ENCODE assay signal across 8 cellular contexts in the genomic region with DNA sequence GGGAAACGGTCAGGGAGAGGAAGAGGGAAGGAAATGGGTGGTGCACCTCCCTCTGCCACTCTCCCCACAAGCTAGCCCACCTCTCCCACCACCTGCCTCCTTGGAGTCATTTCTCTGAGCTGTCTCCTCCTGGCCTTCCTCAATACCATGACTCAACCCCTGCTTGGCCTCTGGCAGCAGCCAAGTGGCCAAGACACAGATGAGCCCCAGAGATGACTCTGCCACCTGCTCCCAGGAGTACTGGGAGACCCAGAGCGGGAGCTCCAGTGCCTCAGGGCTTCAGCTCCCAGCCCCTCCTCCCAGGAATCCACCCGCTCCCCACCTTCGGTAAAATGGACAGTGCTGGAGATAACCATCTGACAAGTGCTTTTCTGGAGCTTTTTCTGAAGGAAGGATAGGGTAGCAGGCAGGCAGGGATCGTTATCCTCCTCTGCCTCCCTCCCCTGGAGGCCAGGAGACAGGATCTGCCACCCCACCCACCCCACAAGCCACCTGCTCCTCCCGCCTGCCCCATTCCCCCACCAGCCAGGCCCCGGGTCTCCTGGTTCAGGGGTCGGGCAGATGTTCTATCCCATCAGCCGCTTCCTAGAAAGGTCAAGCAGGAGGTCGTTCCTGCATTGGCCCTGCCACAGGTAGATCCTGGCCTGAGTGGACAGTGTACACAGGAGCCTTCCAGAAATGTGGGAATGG. TPM values are rescaled to one million over a fixed set of nuclear protein-coding genes. Genes with fewer than 3 reads are reported as not detected.
DNase-seq lines count a peak whose midpoint lies in the region; ATAC-seq and TF ChIP-seq lines count a peak whose summit lies in the region.
"Had no signal": no experiment of that assay in that cellular context is flagged by ENCODE, and none has a peak within 500 bp of the region (broad histone marks: within the 10 kb centered on the region; RNA-seq: fewer than 3 reads in every experiment).

No MANE protein-coding gene starts in this region.

- H3K27ac ChIP-seq in thoracic aorta, result peak overlapping the region in 1 of 2 donors; percentile 91
- H3K27ac ChIP-seq: neutrophil had no signal

- DNase-seq in RPMI7951 (ENCODE audit: low read depth), result peak; percentile 81
- no peak for DNase-seq in fibroblast of the aortic adventitia (ENCODE audit: low read depth)
- DNase-seq in thoracic aorta (ENCODE audit: low spot score), result no peak
- no peak for DNase-seq in activated CD8-positive, alpha-beta memory T cell treated with anti-CD3 and anti-CD28 coated beads for 24 hours
- no peak for DNase-seq in stimulated activated CD4-positive, alpha-beta T cell treated with anti-CD3 and anti-CD28 coated beads, Interleukin-15, amount 100 ng/mL, for 24 hours
- DNase-seq: activated naive CD8-positive, alpha-beta T cell treated with anti-CD3 and anti-CD28 coated beads, Interleukin-2, amount 10 ng/mL, durations not matched to agents 7 days and 5 days had no signal

- ATAC-seq in thoracic aorta (ENCODE audit: insufficient number of reproducible peaks, low FRiP score, low read depth) (no peak), GM21717 (IDR thresholded peaks at IDR 0.05; ENCODE audit: unreplicated experiment) (no peak)

- TF ChIP-seq CTCF in fibroblast of the aortic adventitia (IDR thresholded peaks at IDR 0.05; ENCODE audit: insufficient read depth, low read length) (no peak), thoracic aorta (IDR thresholded peaks at IDR 0.05) (no peak)

- no peaks in the 10 kb centered on the region for H3K9me3 ChIP-seq in thoracic aorta
- H3K9me3 ChIP-seq: neutrophil had no signal

- H3K4me3 ChIP-seq in fibroblast of the aortic adventitia (ENCODE audit: low read depth, low read length) (peak overlapping the region; percentile 85), thoracic aorta (peak overlapping the region; percentile 23)

- H3K36me3 ChIP-seq in thoracic aorta, result peaks cover 18% of the 10 kb centered on the region
- H3K36me3 ChIP-seq: neutrophil had no signal

- H3K4me1 ChIP-seq in thoracic aorta (ENCODE audit: control insufficient read depth in 1 of 2, low read depth in 2 of 2), result peaks cover 20 to 51% of the 10 kb centered on the region in 2 donors

- H3K27me3 ChIP-seq in thoracic aorta (replicated peaks; ENCODE audit: insufficient read depth), result no peaks in the 10 kb centered on the region

RNA-seq across cellular contexts. Expression of a gene that starts 2.5 kb away (rescaled TPM):
- 328 and 342 TPM in 2 replicates for total RNA-seq in RPMI7951 (2014; rRNA removed; shearing (Covaris generic))
- total RNA-seq in fibroblast of the aortic adventitia (ENCODE audit: low replicate concordance) (159 and 406 TPM in 2 replicates), thoracic aorta (10 to 100 TPM; 81.1 to 82.3 TPM)
- total RNA-seq: activated naive CD8-positive, alpha-beta T cell treated with anti-CD3 and anti-CD28 coated beads, Interleukin-2, amount 10 ng/mL, durations not matched to agents 7 days and 5 days had no signal

RNA-seq across cellular contexts. Expression of a gene that starts 5.6 kb away (rescaled TPM):
- total RNA-seq in RPMI7951 (2014; rRNA removed; shearing (Covaris generic)), result 0.39 TPM in 1 of 2 replicates, not detected in the other
- total RNA-seq in fibroblast of the aortic adventitia (ENCODE audit: low replicate concordance) (0.18 TPM in 1 of 2 replicates, not detected in the other), thoracic aorta (1 to 10 TPM; 4.2 to 4.9 TPM)
- total RNA-seq: activated naive CD8-positive, alpha-beta T cell treated with anti-CD3 and anti-CD28 coated beads, Interleukin-2, amount 10 ng/mL, durations not matched to agents 7 days and 5 days had no signal

RNA-seq across cellular contexts. Expression of a gene that starts 16.8 kb away (rescaled TPM):
- total RNA-seq in RPMI7951 (2014; rRNA removed; shearing (Covaris generic)), result 571 and 674 TPM in 2 replicates
- total RNA-seq in fibroblast of the aortic adventitia (ENCODE audit: low replicate concordance) (220 and 296 TPM in 2 replicates), thoracic aorta (10 to 100 TPM; 64.2 to 82.9 TPM)

RNA-seq across cellular contexts. Expression of a gene that starts 17.8 kb away (rescaled TPM):
- total RNA-seq in RPMI7951 (2014; rRNA removed; shearing (Covaris generic)), result 4.7 and 5.1 TPM in 2 replicates
- 0.54 and 2.9 TPM in 2 replicates for total RNA-seq in fibroblast of the aortic adventitia (ENCODE audit: low replicate concordance)
- total RNA-seq in thoracic aorta, result not detected
- total RNA-seq: activated naive CD8-positive, alpha-beta T cell treated with anti-CD3 and anti-CD28 coated beads, Interleukin-2, amount 10 ng/mL, durations not matched to agents 7 days and 5 days had no signal

RNA-seq across cellular contexts. Expression of a gene that starts 23.4 kb away (rescaled TPM):
- 34.7 and 35.0 TPM in 2 replicates for total RNA-seq in RPMI7951 (2014; rRNA removed; shearing (Covaris generic))
- total RNA-seq in fibroblast of the aortic adventitia (ENCODE audit: low replicate concordance) (26.8 and 44.6 TPM in 2 replicates), thoracic aorta (10 to 100 TPM; 39.0 to 78.0 TPM)
